In the genomic region with DNA sequence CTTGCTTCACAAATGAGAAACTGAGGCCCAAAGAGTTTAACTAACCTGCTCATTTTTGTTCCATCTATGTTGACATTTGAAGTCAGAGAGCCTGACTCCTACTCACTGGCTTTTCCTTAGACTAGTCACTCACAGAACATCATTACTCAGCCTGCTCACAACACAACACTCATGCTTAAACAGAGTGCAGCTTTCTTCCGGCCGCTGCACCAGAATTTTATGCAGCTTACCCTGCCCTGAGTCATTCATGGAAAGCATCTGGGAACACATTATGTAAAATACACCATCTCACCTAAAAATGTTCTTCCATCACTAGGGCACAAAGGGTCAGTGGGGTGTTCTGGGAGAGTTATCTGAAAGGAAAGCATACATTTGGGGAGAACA, we compare ENCODE assay signal across 9 cellular contexts.
DNase-seq lines count a peak whose midpoint lies in the region; ATAC-seq and TF ChIP-seq lines count a peak whose summit lies in the region.
"Had no signal": no experiment of that assay in that cellular context is flagged by ENCODE, and none has a peak within 500 bp of the region (broad histone marks: within the 10 kb centered on the region; RNA-seq: fewer than 3 reads in every experiment).

No MANE protein-coding gene starts in this region.

- in situ Hi-C loops in Caki2 (cut with HindIII; ENCODE audit: low pct_unique_long_range_greater_than_20kb, low sequenced_read_pairs): no loop called here

- TF ChIP-seq EP300 in gastroesophageal sphincter (IDR thresholded peaks at IDR 0.05): no peak

- 67 to 96% (median 82%) methylated on average over 2 of the region's 2 CpGs for WGBS in adrenal gland, 4 donors
- 27 to 67% methylated on average over 2 of the region's 2 CpGs for WGBS in gastroesophageal sphincter (ENCODE audit: low coverage in 1 of 2), 2 donors

- POLR2A ChIA-PET in HEK293T (lab: Yijun Ruan, JAX): interaction anchor here (1.0 kb wide), 1 partner anchor 303 kb away, joined by 3 read pairs; a partner anchor contains a TSS

- TF ChIP-seq POLR2A in adrenal gland (IDR thresholded peaks at IDR 0.05): no peak
- no peak for TF ChIP-seq POLR2A in gastroesophageal sphincter (IDR thresholded peaks at IDR 0.05)

- H3K27ac ChIP-seq in adrenal gland (no peak overlapping the region), gastroesophageal sphincter (no peak overlapping the region)

- intact Hi-C loops in adrenal gland (cut with DNase I): no loop called here

- CTCF ChIA-PET in HEK293T (lab: Yijun Ruan, JAX): interaction anchor here (0.6 kb wide), 1 partner anchor 100 kb away, joined by 3 read pairs; no protein-coding TSS in a partner anchor

- DNase-seq in Caki2 (ENCODE audit: low read depth) (peak; percentile 71), HFF-Myc (ENCODE audit: extremely low read depth, low read depth) (peak; percentile 51), RPMI7951 (ENCODE audit: low read depth) (peak; percentile 91), kidney epithelial cell (ENCODE audit: low read depth) (peak; percentile 83), NCI-H1092 treated with DMSO at 0.1 percent for 48 hours (lab: John Stamatoyannopoulos, UW) (no peak), adrenal gland (no peak), HEK293T (ENCODE audit: extremely low spot score) (no peak)

- no peaks in the 10 kb centered on the region for H3K27me3 ChIP-seq in kidney epithelial cell (ENCODE audit: control insufficient read depth, insufficient read depth, low read length)
- no peaks in the 10 kb centered on the region for H3K27me3 ChIP-seq in adrenal gland
- no peaks in the 10 kb centered on the region for H3K27me3 ChIP-seq in gastroesophageal sphincter
- H3K27me3 ChIP-seq: dorsolateral prefrontal cortex had no signal

- TF ChIP-seq CTCF in HFF-Myc (IDR thresholded peaks at IDR 0.05; ENCODE audit: low read depth, low read length, missing control alignments) (no peak), kidney epithelial cell (IDR thresholded peaks at IDR 0.05; ENCODE audit: insufficient read depth, low read length, poor library complexity, severe bottlenecking) (no peak), adrenal gland (IDR thresholded peaks at IDR 0.05) (no peak), gastroesophageal sphincter (IDR thresholded peaks at IDR 0.05) (no peak)

- H3K9me3 ChIP-seq in adrenal gland (replicated peaks in 1 of 3) (no peaks in the 10 kb centered on the region), gastroesophageal sphincter (no peaks in the 10 kb centered on the region)

- no peak for ATAC-seq in gastroesophageal sphincter

- H3K36me3 ChIP-seq in kidney epithelial cell (ENCODE audit: control insufficient read depth, insufficient read depth, low read length) (no peaks in the 10 kb centered on the region), adrenal gland (replicated peaks in 1 of 2) (no peaks in the 10 kb centered on the region), gastroesophageal sphincter (no peaks in the 10 kb centered on the region)

- peaks cover 0 to 4% of the 10 kb centered on the region in 2 donors for H3K4me1 ChIP-seq in adrenal gland (replicated peaks in 1 of 2)
- H3K4me1 ChIP-seq in gastroesophageal sphincter: no peaks in the 10 kb centered on the region

- no peak overlapping the region for H3K4me3 ChIP-seq in HFF-Myc (replicated peaks; ENCODE audit: low read depth, low read length)
- no peak overlapping the region for H3K4me3 ChIP-seq in kidney epithelial cell (ENCODE audit: low read depth, low read length)
- no peak overlapping the region for H3K4me3 ChIP-seq in adrenal gland
- no peak overlapping the region for H3K4me3 ChIP-seq in gastroesophageal sphincter
- H3K4me3 ChIP-seq: dorsolateral prefrontal cortex had no signal

TF ChIP-seq in HEK293T, 16 proteins besides CTCF, POLR2A, EP300 and RAD21:
- TF ChIP-seq ZNF384 (IDR thresholded peaks at IDR 0.05) (no peak), ARNT (IDR thresholded peaks at IDR 0.05) (no peak), NFRKB (IDR thresholded peaks at IDR 0.05) (no peak), TARDBP (IDR thresholded peaks at IDR 0.05) (no peak), SUZ12 (IDR thresholded peaks at IDR 0.05) (no peak), CTBP1 (IDR thresholded peaks at IDR 0.05; ENCODE audit: borderline replicate concordance) (no peak)

Comparison
In these comparisons a context has a peak if more than half of its experiments do, and no peak if none do; other contexts are left out.
1. DNase-seq: peak in Caki2 (single experiment), HFF-Myc (single experiment), RPMI7951 (single experiment) and kidney epithelial cell (single experiment); none in NCI-H1092 treated with DMSO at 0.1 percent for 48 hours (single experiment), adrenal gland (0 of 7) and HEK293T (single experiment).